28 cellular contexts compared by ENCODE assay signal in the genomic region with DNA sequence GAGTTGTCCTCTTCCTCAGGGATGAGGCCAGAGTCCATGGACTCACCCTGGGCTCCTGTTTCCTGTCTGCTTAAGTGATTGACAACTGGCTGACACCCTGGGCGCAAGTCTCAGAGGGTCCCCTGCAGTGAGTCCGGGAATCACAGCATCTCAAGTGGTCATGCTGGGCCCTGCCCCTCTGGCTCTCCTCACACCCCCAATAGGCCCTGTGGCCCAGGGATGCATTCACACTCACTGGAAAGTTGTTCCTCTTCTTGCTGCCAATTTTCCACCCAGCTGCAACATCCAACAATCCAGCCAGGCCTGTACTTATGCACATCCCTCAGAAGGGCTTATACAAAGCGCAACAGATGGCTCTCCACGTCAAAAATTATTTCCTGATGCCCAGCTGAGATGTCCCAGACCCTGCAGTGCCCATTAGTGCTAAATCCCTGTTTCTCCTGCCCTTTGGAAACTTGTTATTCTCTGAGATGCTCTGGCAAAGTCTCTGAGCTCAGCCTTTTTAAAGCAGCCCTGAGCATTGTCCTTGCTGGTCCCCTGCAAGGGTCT.
"Had no signal": no experiment of that assay in that cellular context is flagged by ENCODE, and none has a peak within 500 bp of the region (broad histone marks: within the 10 kb centered on the region; RNA-seq: fewer than 3 reads in every experiment).

No MANE protein-coding gene starts in this region.

- H3K4me1 Mint-ChIP-seq: activated CD4-positive, alpha-beta memory T cell treated with anti-CD3 and anti-CD28 coated beads, Interleukin-2, amount 10 ng/mL, durations not matched to agents 7 days and 5 days; activated CD4-positive, alpha-beta T cell treated with anti-CD3 and anti-CD28 coated beads for 36 hours; activated naive CD4-positive, alpha-beta T cell treated with anti-CD3 and anti-CD28 coated beads, Interleukin-2, amount 10 ng/mL, durations not matched to agents 7 days and 5 days; activated naive CD8-positive, alpha-beta T cell treated with anti-CD3 and anti-CD28 coated beads for 36 hours; T-cell had no signal

- DNase-seq: activated CD4-positive, alpha-beta memory T cell treated with anti-CD3 and anti-CD28 coated beads, Interleukin-2, amount 10 ng/mL, durations not matched to agents 7 days and 5 days; activated CD4-positive, alpha-beta T cell treated with anti-CD3 and anti-CD28 coated beads for 36 hours; activated CD4-positive, alpha-beta T cell treated with anti-CD3 and anti-CD28 coated beads, Interleukin-2, amount 50 U/mL, for 1 hour; activated gamma-delta T cell treated with Interleukin-2 at 50 U/mL for 16 hours; activated naive CD4-positive, alpha-beta T cell treated with anti-CD3 and anti-CD28 coated beads, Interleukin-2, amount 10 ng/mL, durations not matched to agents 7 days and 5 days; activated naive CD8-positive, alpha-beta T cell treated with anti-CD3 and anti-CD28 coated beads for 36 hours; activated T-cell treated with anti-CD3 and anti-CD28 coated beads for 4 hours; activated T-cell treated with anti-CD3 and anti-CD28 coated beads, Interleukin-2, amount 50 U/mL, for 72 hours; anterior cingulate cortex; caudate nucleus; MG63; MV-4-11; NCI-H1092 treated with DMSO at 0.1 percent for 48 hours; NCI-H1417 treated with DMSO at 0.1 percent for 48 hours; NCI-H1694; NCI-H2029 treated with DMSO at 0.1 percent for 48 hours; NCI-H345; NCI-H510A; NCI-H774; NK-92 treated with Interleukin-12 subunit alpha and Interleukin-12 subunit beta, amount 100 ng/mL, for 24 hours; Peyer's patch; SHP77; T-cell; T-helper 2 cell had no signal

- H3K27ac Mint-ChIP-seq: activated CD4-positive, alpha-beta memory T cell treated with anti-CD3 and anti-CD28 coated beads, Interleukin-2, amount 10 ng/mL, durations not matched to agents 7 days and 5 days; activated CD4-positive, alpha-beta T cell treated with anti-CD3 and anti-CD28 coated beads for 36 hours; activated naive CD4-positive, alpha-beta T cell treated with anti-CD3 and anti-CD28 coated beads, Interleukin-2, amount 10 ng/mL, durations not matched to agents 7 days and 5 days; activated naive CD8-positive, alpha-beta T cell treated with anti-CD3 and anti-CD28 coated beads for 36 hours; activated T-cell treated with anti-CD3 and anti-CD28 coated beads, Interleukin-2, amount 50 U/mL, for 72 hours; activated T-helper 2 cell treated with anti-CD3 and anti-CD28 coated beads, Interferon-gamma antibody, Interleukin-2, Interleukin-4, amounts not matched to agents 10 μg/mL and 5 μg/mL and 100 μg/mL, durations not matched to agents 14 hours and 24 hours and 36 hours; T-cell had no signal

- H3K4me3 ChIP-seq: adrenal gland, MG63, Peyer's patch, SJSA1 had no signal

- H3K27me3 ChIP-seq: adrenal gland, MG63, Peyer's patch, SJSA1 had no signal

- ATAC-seq: activated CD4-positive, alpha-beta T cell treated with anti-CD3 and anti-CD28 coated beads for 36 hours; activated T-cell treated with anti-CD3 and anti-CD28 coated beads, Interleukin-2, amount 50 U/mL, for 72 hours; T-cell had no signal

- H3K9me3 Mint-ChIP-seq: activated CD4-positive, alpha-beta memory T cell treated with anti-CD3 and anti-CD28 coated beads, Interleukin-2, amount 10 ng/mL, durations not matched to agents 7 days and 5 days; activated naive CD4-positive, alpha-beta T cell treated with anti-CD3 and anti-CD28 coated beads, Interleukin-2, amount 10 ng/mL, durations not matched to agents 7 days and 5 days; activated naive CD8-positive, alpha-beta T cell treated with anti-CD3 and anti-CD28 coated beads for 36 hours; activated T-helper 2 cell treated with anti-CD3 and anti-CD28 coated beads, Interferon-gamma antibody, Interleukin-2, Interleukin-4, amounts not matched to agents 10 μg/mL and 5 μg/mL and 100 μg/mL, durations not matched to agents 14 hours and 24 hours and 36 hours had no signal

- H3K4me3 Mint-ChIP-seq: activated CD4-positive, alpha-beta memory T cell treated with anti-CD3 and anti-CD28 coated beads, Interleukin-2, amount 10 ng/mL, durations not matched to agents 7 days and 5 days; activated CD4-positive, alpha-beta T cell treated with anti-CD3 and anti-CD28 coated beads for 36 hours; activated naive CD4-positive, alpha-beta T cell treated with anti-CD3 and anti-CD28 coated beads, Interleukin-2, amount 10 ng/mL, durations not matched to agents 7 days and 5 days; activated naive CD8-positive, alpha-beta T cell treated with anti-CD3 and anti-CD28 coated beads for 36 hours; activated T-cell treated with anti-CD3 and anti-CD28 coated beads, Interleukin-2, amount 50 U/mL, for 72 hours; T-cell had no signal

- H3K9me3 ChIP-seq: adrenal gland, MG63, Peyer's patch, SJSA1 had no signal

- H3K27ac ChIP-seq: adrenal gland, Peyer's patch, SJSA1, VCaP had no signal

- H3K36me3 ChIP-seq: adrenal gland, MG63, Peyer's patch, SJSA1 had no signal

- H3K36me3 Mint-ChIP-seq: activated naive CD4-positive, alpha-beta T cell treated with anti-CD3 and anti-CD28 coated beads, Interleukin-2, amount 10 ng/mL, durations not matched to agents 7 days and 5 days; activated naive CD8-positive, alpha-beta T cell treated with anti-CD3 and anti-CD28 coated beads for 36 hours; T-cell had no signal

- H3K27me3 Mint-ChIP-seq: activated CD4-positive, alpha-beta memory T cell treated with anti-CD3 and anti-CD28 coated beads, Interleukin-2, amount 10 ng/mL, durations not matched to agents 7 days and 5 days; activated naive CD4-positive, alpha-beta T cell treated with anti-CD3 and anti-CD28 coated beads, Interleukin-2, amount 10 ng/mL, durations not matched to agents 7 days and 5 days had no signal
